1 cellular context compared by ENCODE assay signal in genomic region chr11:61869636-61870428, GRCh38.
A peak's percentile ranks its signal among the peaks of the same experiment; 100 is the strongest.
TF ChIP-seq lines count a peak whose summit lies in the region.

No MANE protein-coding gene starts in this region.

TF ChIP-seq in K562, 482 proteins besides CTCF, POLR2A, EP300 and RAD21 (continued from another document and continues in another):
- TF ChIP-seq TFE3 (CRISPR knock-in tag; IDR thresholded peaks at IDR 0.05) (no peak; the same call in 1 of the 2 replicates), HDAC3 (IDR thresholded peaks at IDR 0.05; ENCODE audit: borderline replicate concordance, partially characterized antibody) (peak; percentile 85), PKNOX1 (IDR thresholded peaks at IDR 0.05) (peak; percentile 92), CREB1 (IDR thresholded peaks at IDR 0.05) (peak; percentile 54; the same call in 1 of the 2 replicates), CREB1 (CRISPR knock-in tag; IDR thresholded peaks at IDR 0.05) (peak; percentile 54; the same call in 1 of the 2 replicates), HMGN3 (IDR thresholded peaks at IDR 0.05; ENCODE audit: borderline replicate concordance, extremely low read depth, insufficient read length, low read depth, low read length) (peak; percentile 93), DMBX1 (CRISPR knock-in tag; IDR thresholded peaks at IDR 0.05; ENCODE audit: borderline replicate concordance) (peak; percentile 87), TRIM28 (IDR thresholded peaks at IDR 0.05) (no peak), MEIS2 (IDR thresholded peaks at IDR 0.05; ENCODE audit: partially characterized antibody) (peak; percentile 87), RFX5 (IDR thresholded peaks at IDR 0.05; ENCODE audit: low read depth, low read length) (no peak), FOSL1 (tag; conservative IDR thresholded peaks at IDR 0.05) (peak; percentile 40), MAFF (IDR thresholded peaks at IDR 0.05; ENCODE audit: low read length) (no peak), HMG20B (CRISPR knock-in tag; IDR thresholded peaks at IDR 0.05) (no peak), NCOA1 (IDR thresholded peaks at IDR 0.05; ENCODE audit: low read depth) (peak; percentile 89; the same call in 1 of the 2 replicates), PML (IDR thresholded peaks at IDR 0.05; ENCODE audit: low read length) (peak; percentile 88), CHD1 (IDR thresholded peaks at IDR 0.05; ENCODE audit: low read length) (no peak), KLF1 (tag; IDR thresholded peaks at IDR 0.05) (no peak), KDM1A (IDR thresholded peaks at IDR 0.05) (peak; percentile 56 to 81), CTBP1 (IDR thresholded peaks at IDR 0.05; ENCODE audit: borderline replicate concordance) (peak; percentile 89), ZBTB12 (CRISPR knock-in tag; IDR thresholded peaks at IDR 0.05) (peak; percentile 62; the same call in 1 of the 2 replicates), TAF9B (IDR thresholded peaks at IDR 0.05; ENCODE audit: partially characterized antibody) (no peak), ZNF12 (CRISPR knock-in tag; IDR thresholded peaks at IDR 0.05) (0 out of 2 replicates have a peak, but pooled peaks have one; percentile 47), HDAC2 (IDR thresholded peaks at IDR 0.05) (peak; percentile 77), PBX2 (CRISPR knock-in tag; IDR thresholded peaks at IDR 0.05; ENCODE audit: low read depth) (peak; percentile 27; the same call in 1 of the 2 replicates), PBX2 (tag; conservative IDR thresholded peaks at IDR 0.05; ENCODE audit: low read depth) (peak; percentile 40; the same call in 1 of the 2 replicates), BHLHE40 (IDR thresholded peaks at IDR 0.05; ENCODE audit: low read length) (peak; percentile 43), SMAD3 (CRISPR knock-in tag; conservative IDR thresholded peaks at IDR 0.05) (peak; percentile 80), ZBED1 (IDR thresholded peaks at IDR 0.05) (peak; percentile 48; the same call in 1 of the 2 replicates), CCNT2 (IDR thresholded peaks at IDR 0.05; ENCODE audit: borderline replicate concordance, extremely low read depth, insufficient read length, low read depth, low read length) (peak; percentile 89), ZNF165 (CRISPR knock-in tag; IDR thresholded peaks at IDR 0.05; ENCODE audit: borderline replicate concordance) (peak; percentile 42; the same call in 1 of the 2 replicates), DPF2 (IDR thresholded peaks at IDR 0.05) (peak; percentile 93), ZNF133 (CRISPR knock-in tag; IDR thresholded peaks at IDR 0.05) (no peak), RBFOX2 (IDR thresholded peaks at IDR 0.05; ENCODE audit: low read depth, low read length) (peak; percentile 77), BMI1 (IDR thresholded peaks at IDR 0.05; ENCODE audit: low read length) (no peak), ELF4 (CRISPR knock-in tag; IDR thresholded peaks at IDR 0.05) (peak; percentile 68; the same call in 1 of the 2 replicates), YY1 (IDR thresholded peaks at IDR 0.05; ENCODE audit: borderline replicate concordance in 1 of 3, control insufficient read depth in 1 of 3, extremely low read depth in 1 of 3, insufficient read depth in 3 of 3, insufficient read length in 1 of 3, insufficient replicate concordance in 2 of 3, low read depth in 1 of 3, low read length in 2 of 3) (peak in 1 of 3 experiments; percentile 66), IFI16 (CRISPR knock-in tag; IDR thresholded peaks at IDR 0.05) (peak; percentile 47; the same call in 1 of the 2 replicates), SAFB (IDR thresholded peaks at IDR 0.05; ENCODE audit: borderline replicate concordance, low read depth, low read length) (no peak), TBL1XR1 (IDR thresholded peaks at IDR 0.05; ENCODE audit: low read length in 2 of 2) (peak; percentile 88 to 91; a peak in 3 of 4 replicates), CLOCK (CRISPR knock-in tag; IDR thresholded peaks at IDR 0.05; ENCODE audit: borderline replicate concordance) (peak; percentile 16; the same call in 1 of the 2 replicates), MYC (IDR thresholded peaks at IDR 0.05; ENCODE audit: low read depth, low read length) (peak; percentile 68; the same call in 1 of the 2 replicates), MYC (CRISPR knock-in tag; IDR thresholded peaks at IDR 0.05; ENCODE audit: borderline replicate concordance, low read depth) (no peak), ZBTB17 (CRISPR knock-in tag; IDR thresholded peaks at IDR 0.05) (peak; percentile 83), DACH1 (IDR thresholded peaks at IDR 0.05; ENCODE audit: partially characterized antibody) (no peak), ZNF212 (CRISPR knock-in tag; IDR thresholded peaks at IDR 0.05) (peak; percentile 72; the same call in 1 of the 2 replicates), PTTG1 (tag; IDR thresholded peaks at IDR 0.05; ENCODE audit: low read depth) (no peak), MAFK (IDR thresholded peaks at IDR 0.05; ENCODE audit: low read length) (no peak), OTX1 (CRISPR knock-in tag; IDR thresholded peaks at IDR 0.05) (peak; percentile 74; the same call in 1 of the 2 replicates), ETV5 (CRISPR knock-in tag; IDR thresholded peaks at IDR 0.05; ENCODE audit: low read depth) (peak; percentile 72), HOXB6 (CRISPR knock-in tag; IDR thresholded peaks at IDR 0.05; ENCODE audit: borderline replicate concordance) (no peak), MAZ (CRISPR knock-in tag; conservative IDR thresholded peaks at IDR 0.05 in 1 of 2, IDR thresholded peaks at IDR 0.05 in 1 of 2) (peak; percentile 83 to 96), ZFP30 (CRISPR knock-in tag; IDR thresholded peaks at IDR 0.05; ENCODE audit: borderline replicate concordance) (no peak), TOE1 (IDR thresholded peaks at IDR 0.05; ENCODE audit: borderline replicate concordance) (peak; percentile 52; the same call in 1 of the 2 replicates), TOE1 (CRISPR knock-in tag; IDR thresholded peaks at IDR 0.05; ENCODE audit: borderline replicate concordance, low read depth) (no peak), NFE2 (IDR thresholded peaks at IDR 0.05; ENCODE audit: low read depth) (peak; percentile 51; the same call in 1 of the 2 replicates), MXI1 (IDR thresholded peaks at IDR 0.05; ENCODE audit: low read depth, low read length) (peak; percentile 49; the same call in 1 of the 2 replicates), RUNX1 (IDR thresholded peaks at IDR 0.05; ENCODE audit: low read depth) (peak; percentile 93), SMAD4 (CRISPR knock-in tag; conservative IDR thresholded peaks at IDR 0.05) (peak; percentile 96), LCOR (CRISPR knock-in tag; IDR thresholded peaks at IDR 0.05) (peak; percentile 66; the same call in 1 of the 2 replicates), ZNF592 (IDR thresholded peaks at IDR 0.05) (peak; percentile 98), TBP (optimal IDR thresholded peaks at IDR 0.05; ENCODE audit: low read depth, low read length) (peak; percentile 36), SMARCE1 (IDR thresholded peaks at IDR 0.05) (peak; percentile 91), STAT5A (IDR thresholded peaks at IDR 0.05; ENCODE audit: borderline replicate concordance, low read length) (peak; percentile 77; the same call in 1 of the 2 replicates), BACH1 (tag; IDR thresholded peaks at IDR 0.05) (peak; percentile 70; the same call in 1 of the 2 replicates), ZNF174 (CRISPR knock-in tag; IDR thresholded peaks at IDR 0.05) (peak; percentile 40; the same call in 1 of the 2 replicates), KDM4B (IDR thresholded peaks at IDR 0.05; ENCODE audit: borderline replicate concordance in 2 of 2, low read depth in 1 of 2) (peak in 1 of 2 experiments; percentile 86; a peak in 2 of 4 replicates)
